In the genomic region with DNA sequence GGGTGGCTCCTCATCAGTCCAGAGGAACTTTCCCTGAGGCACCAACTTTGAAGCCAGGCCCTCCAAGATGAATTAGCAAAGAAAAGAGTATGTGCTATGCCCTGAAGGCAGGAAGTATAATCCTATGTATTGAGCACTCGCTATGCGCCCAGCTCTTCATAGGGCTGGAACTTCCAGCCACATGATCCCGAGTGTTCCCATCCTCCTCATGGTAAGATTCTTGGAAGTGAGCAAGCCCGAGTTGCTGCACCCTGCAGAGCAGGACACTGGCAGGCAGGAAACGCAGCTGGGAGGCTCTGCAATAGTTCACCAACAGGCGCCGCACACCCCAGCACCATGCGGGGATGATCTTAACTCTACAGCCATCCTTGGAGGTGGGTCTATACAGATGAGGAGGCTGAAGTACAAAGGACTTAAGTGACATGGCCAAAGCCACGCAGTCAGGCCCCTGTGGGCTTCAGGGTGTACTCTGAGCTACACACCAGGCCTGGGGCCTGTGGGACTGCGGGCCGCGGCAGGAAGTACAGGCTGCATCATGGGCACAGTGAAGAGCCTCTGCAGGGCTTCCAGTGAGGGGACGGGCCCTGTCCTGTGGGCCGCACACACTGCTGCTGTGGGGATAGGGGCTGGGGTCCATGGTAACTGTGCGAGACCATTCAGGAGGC, we compare ENCODE assay signal across 1 cellular context.
A peak's percentile ranks its signal among the peaks of the same experiment; 100 is the strongest.
TF ChIP-seq lines count a peak whose summit lies in the region.

No MANE protein-coding gene starts in this region.

TF ChIP-seq in PFSK-1, 5 proteins besides CTCF, POLR2A, EP300 and RAD21 (continued from another document):
- TF ChIP-seq, protein P1, sequence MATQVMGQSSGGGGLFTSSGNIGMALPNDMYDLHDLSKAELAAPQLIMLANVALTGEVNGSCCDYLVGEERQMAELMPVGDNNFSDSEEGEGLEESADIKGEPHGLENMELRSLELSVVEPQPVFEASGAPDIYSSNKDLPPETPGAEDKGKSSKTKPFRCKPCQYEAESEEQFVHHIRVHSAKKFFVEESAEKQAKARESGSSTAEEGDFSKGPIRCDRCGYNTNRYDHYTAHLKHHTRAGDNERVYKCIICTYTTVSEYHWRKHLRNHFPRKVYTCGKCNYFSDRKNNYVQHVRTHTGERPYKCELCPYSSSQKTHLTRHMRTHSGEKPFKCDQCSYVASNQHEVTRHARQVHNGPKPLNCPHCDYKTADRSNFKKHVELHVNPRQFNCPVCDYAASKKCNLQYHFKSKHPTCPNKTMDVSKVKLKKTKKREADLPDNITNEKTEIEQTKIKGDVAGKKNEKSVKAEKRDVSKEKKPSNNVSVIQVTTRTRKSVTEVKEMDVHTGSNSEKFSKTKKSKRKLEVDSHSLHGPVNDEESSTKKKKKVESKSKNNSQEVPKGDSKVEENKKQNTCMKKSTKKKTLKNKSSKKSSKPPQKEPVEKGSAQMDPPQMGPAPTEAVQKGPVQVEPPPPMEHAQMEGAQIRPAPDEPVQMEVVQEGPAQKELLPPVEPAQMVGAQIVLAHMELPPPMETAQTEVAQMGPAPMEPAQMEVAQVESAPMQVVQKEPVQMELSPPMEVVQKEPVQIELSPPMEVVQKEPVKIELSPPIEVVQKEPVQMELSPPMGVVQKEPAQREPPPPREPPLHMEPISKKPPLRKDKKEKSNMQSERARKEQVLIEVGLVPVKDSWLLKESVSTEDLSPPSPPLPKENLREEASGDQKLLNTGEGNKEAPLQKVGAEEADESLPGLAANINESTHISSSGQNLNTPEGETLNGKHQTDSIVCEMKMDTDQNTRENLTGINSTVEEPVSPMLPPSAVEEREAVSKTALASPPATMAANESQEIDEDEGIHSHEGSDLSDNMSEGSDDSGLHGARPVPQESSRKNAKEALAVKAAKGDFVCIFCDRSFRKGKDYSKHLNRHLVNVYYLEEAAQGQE (IDR thresholded peaks at IDR 0.05; ENCODE audit: insufficient read depth in 1 of 2, low read depth in 2 of 2, low read length in 2 of 2) = no peak
- TF ChIP-seq SIN3A (IDR thresholded peaks at IDR 0.05; ENCODE audit: borderline replicate concordance, insufficient read depth, low read length) = no peak
- peak; percentile 28 for TF ChIP-seq FOXP2 (optimal IDR thresholded peaks at IDR 0.05; ENCODE audit: borderline replicate concordance, extremely low read depth, extremely low read length, insufficient read depth)
